ENCODE assay signal across 13 cellular contexts in the genomic region with DNA sequence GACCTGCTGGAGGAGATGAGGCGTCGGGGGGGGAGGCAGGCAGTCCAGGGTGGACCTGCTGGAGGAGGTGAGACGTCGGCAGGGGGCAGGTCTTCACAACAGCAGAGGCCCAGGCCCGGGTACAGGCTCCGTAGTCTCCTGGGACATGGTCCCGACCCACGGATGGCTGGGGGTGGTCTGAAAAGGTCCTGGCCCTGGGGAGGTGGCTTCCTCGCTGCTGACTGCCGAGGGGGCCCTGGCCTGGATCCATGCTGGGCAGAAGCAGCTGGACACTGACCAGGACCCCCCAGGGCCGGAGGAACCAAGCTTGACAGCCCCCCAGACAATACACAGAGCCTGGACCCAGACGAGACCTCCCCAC. TPM values are rescaled to one million over a fixed set of nuclear protein-coding genes. Genes with fewer than 3 reads are reported as not detected.
"Had no signal": no experiment of that assay in that cellular context is flagged by ENCODE, and none has a peak within 500 bp of the region (broad histone marks: within the 10 kb centered on the region; RNA-seq: fewer than 3 reads in every experiment).

No MANE protein-coding gene starts in this region.

- H3K27ac ChIP-seq: adrenal gland, cardiac muscle cell, prostate gland had no signal

- H3K4me3 Mint-ChIP-seq: activated naive CD4-positive, alpha-beta T cell treated with anti-CD3 and anti-CD28 coated beads, Interleukin-2, amount 50 U/mL, for 24 hours; activated T-cell treated with anti-CD3 and anti-CD28 coated beads, Interleukin-2, amount 50 U/mL, for 24 hours; nephron; type B pancreatic cell had no signal

- ATAC-seq: esophagus mucosa; stimulated activated naive CD8-positive, alpha-beta T cell treated with anti-CD3 and anti-CD28 coated beads, Interleukin-15, Interleukin-2, amounts not matched to agents 100 U/mL and 50 U/mL, for 24 hours had no signal

- H3K9me3 Mint-ChIP-seq: activated naive CD4-positive, alpha-beta T cell treated with anti-CD3 and anti-CD28 coated beads, Interleukin-2, amount 50 U/mL, for 24 hours; activated T-cell treated with anti-CD3 and anti-CD28 coated beads, Interleukin-2, amount 50 U/mL, for 24 hours; nephron; type B pancreatic cell had no signal

- H3K36me3 Mint-ChIP-seq: activated naive CD4-positive, alpha-beta T cell treated with anti-CD3 and anti-CD28 coated beads, Interleukin-2, amount 50 U/mL, for 24 hours; type B pancreatic cell had no signal

- H3K27ac Mint-ChIP-seq: activated naive CD4-positive, alpha-beta T cell treated with anti-CD3 and anti-CD28 coated beads, Interleukin-2, amount 50 U/mL, for 24 hours; activated T-cell treated with anti-CD3 and anti-CD28 coated beads, Interleukin-2, amount 50 U/mL, for 24 hours; nephron; type B pancreatic cell had no signal

- H3K27me3 ChIP-seq: adrenal gland, cardiac muscle cell had no signal

- H3K4me1 Mint-ChIP-seq: activated naive CD4-positive, alpha-beta T cell treated with anti-CD3 and anti-CD28 coated beads, Interleukin-2, amount 50 U/mL, for 24 hours; nephron had no signal

- H3K4me3 ChIP-seq: adrenal gland, cardiac muscle cell, prostate gland had no signal

- H3K27me3 Mint-ChIP-seq: type B pancreatic cell had no signal

- DNase-seq: hippocampal formation, occipital lobe, small intestine had no signal

- H3K9me3 ChIP-seq: adrenal gland, prostate gland had no signal

- H3K36me3 ChIP-seq: cardiac muscle cell had no signal

- H3K4me1 ChIP-seq: adrenal gland, prostate gland had no signal

RNA-seq across cellular contexts. Expression of gene DIPK1B, which starts 41.1 kb away (rescaled TPM):
- polyA plus RNA-seq: keratinocyte had no signal
